ENCODE assay signal across 8 cellular contexts in the genomic region with DNA sequence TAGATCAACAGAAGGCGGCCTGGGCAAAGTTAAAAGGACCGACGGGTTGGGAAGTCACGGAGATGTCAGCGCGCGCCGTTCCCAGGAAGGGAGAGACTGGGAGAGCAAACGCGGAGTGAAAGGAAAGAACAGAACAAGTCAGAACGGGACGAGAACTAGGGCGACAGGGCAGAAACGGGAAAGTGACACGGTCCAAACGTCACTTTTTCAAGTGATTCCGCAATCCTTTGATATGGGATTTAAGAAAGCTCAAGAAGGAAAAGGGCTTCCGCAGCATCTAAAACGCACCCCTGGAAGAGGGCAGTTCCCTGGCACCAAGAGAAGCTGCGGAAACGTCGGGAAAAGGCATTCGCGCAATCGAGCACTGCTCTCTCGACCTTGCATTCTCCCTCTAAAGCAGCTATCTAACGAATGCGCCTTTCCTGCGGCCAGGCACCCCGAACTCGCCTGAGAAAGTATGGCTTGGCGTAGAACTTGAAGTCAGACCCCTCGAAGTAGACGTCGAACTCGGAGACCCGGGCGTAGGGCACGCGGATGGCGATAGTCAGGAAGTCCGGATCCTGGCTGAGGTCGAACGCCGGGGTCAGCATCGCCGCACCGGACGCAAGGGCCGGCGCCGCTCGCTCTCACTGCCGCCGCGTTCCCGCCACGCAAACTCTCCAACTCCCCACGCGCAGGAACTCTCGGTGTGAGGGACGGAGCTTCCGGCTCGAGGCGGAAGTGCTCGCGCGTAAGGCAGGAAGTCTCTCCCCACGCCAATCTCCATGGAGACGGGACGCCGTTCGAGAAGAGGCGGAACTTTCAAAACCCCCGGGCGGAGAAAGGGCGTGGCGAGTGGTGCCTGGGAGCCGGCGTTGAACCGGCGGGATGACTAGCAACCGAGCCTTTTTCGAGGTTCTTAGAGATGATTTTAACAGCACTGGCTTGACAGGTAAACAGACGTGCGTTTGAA. TPM values are rescaled to one million over a fixed set of nuclear protein-coding genes. Genes with fewer than 3 reads are reported as not detected.
A peak's percentile ranks its signal among the peaks of the same experiment; 100 is the strongest.
DNase-seq lines count a peak whose midpoint lies in the region; ATAC-seq and TF ChIP-seq lines count a peak whose summit lies in the region.

A gene (minus strand): TSS at position 695 of the 952 bp plus-strand sequence. CDS start 105 bp downstream, at position 590.

- POLR2A ChIA-PET in RWPE1 (lab: Yijun Ruan, JAX; ENCODE audit: low non-redundant PET): interaction anchor here (0.6 kb wide), 1 partner anchor 509 kb away, joined by 3 read pairs; no protein-coding TSS in a partner anchor
- POLR2A ChIA-PET in naive thymus-derived CD4-positive, alpha-beta T cell (lab: Charles Lee): interaction anchor here (0.6 to 1.5 kb wide), 4 partner anchors 27 to 1120 kb away, joined by 3 read pairs; no protein-coding TSS in a partner anchor

- H3K36me3 ChIP-seq in GM23248 (ENCODE audit: low read depth): peaks cover 4% of the 10 kb centered on the region; the same call in 1 of the 2 replicates
- H3K36me3 ChIP-seq in Karpas-422 (ENCODE audit: insufficient read depth, low read length): peaks cover 4% of the 10 kb centered on the region; the same call in 1 of the 2 replicates
- H3K36me3 ChIP-seq in naive thymus-derived CD4-positive, alpha-beta T cell (ENCODE audit: control insufficient read depth in 2 of 3, insufficient read depth in 3 of 3, low read length in 3 of 3): peaks cover 0 to 10% (median 0%) of the 10 kb centered on the region in 3 experiments

- in situ Hi-C loops in GM23248 (cut with MboI): no loop called here

- peak within 1 kb of the TSS; percentile 93 to 100 (median 98) for H3K4me3 Mint-ChIP-seq in naive thymus-derived CD4-positive, alpha-beta T cell
- peak within 1 kb of the TSS; percentile 92 for H3K4me3 Mint-ChIP-seq in stimulated activated memory B cell treated with anti-CD40 and anti-IgM and Interleukin-4, amounts not matched to agents 10 μg/mL and 1 μg/mL and 100 μg/mL, for 72 hours

- no peak for TF ChIP-seq CTCF in RWPE1 (conservative IDR thresholded peaks at IDR 0.05; ENCODE audit: low read depth)
- no peak for TF ChIP-seq CTCF in fibroblast of mammary gland (conservative IDR thresholded peaks at IDR 0.05; ENCODE audit: control insufficient read depth, insufficient read depth, low read depth, low read length)

- peaks cover 38% of the 10 kb centered on the region for H3K4me1 ChIP-seq in GM23248 (ENCODE audit: insufficient read depth)
- peaks cover 42% of the 10 kb centered on the region for H3K4me1 ChIP-seq in Karpas-422 (ENCODE audit: low read length)
- H3K4me1 ChIP-seq in naive thymus-derived CD4-positive, alpha-beta T cell (ENCODE audit: control insufficient read depth in 2 of 2, insufficient read depth in 2 of 2, low read length in 2 of 2): peaks cover 14 to 16% of the 10 kb centered on the region in 2 donors

- H3K36me3 Mint-ChIP-seq in naive thymus-derived CD4-positive, alpha-beta T cell: peaks cover 0 to 10% (median 3%) of the 10 kb centered on the region in 5 donors
- H3K36me3 Mint-ChIP-seq in stimulated activated memory B cell treated with anti-CD40 and anti-IgM and Interleukin-4, amounts not matched to agents 10 μg/mL and 1 μg/mL and 100 μg/mL, for 72 hours: peaks cover 14% of the 10 kb centered on the region

- H3K9me2 ChIP-seq in GM23248 (ENCODE audit: insufficient read depth): no peaks in the 10 kb centered on the region
- no peaks in the 10 kb centered on the region for H3K9me2 ChIP-seq in Karpas-422 (replicated peaks; ENCODE audit: insufficient read depth, low read length)

- H3K79me2 ChIP-seq in GM23248 (ENCODE audit: insufficient read depth): peaks cover 47% of the 10 kb centered on the region
- peaks cover 51% of the 10 kb centered on the region for H3K79me2 ChIP-seq in Karpas-422 (ENCODE audit: low read length)

- DNase-seq in EH (ENCODE audit: low read depth) (peak; percentile 96), GM23248 (peak; percentile 98), Karpas-422 (peak; percentile 98), RWPE1 (ENCODE audit: low spot score) (peak; percentile 82), fibroblast of mammary gland (ENCODE audit: low read depth) (peak; percentile 92)
- peak; percentile 87 to 90 for DNase-seq in activated T-helper 1 cell treated with anti-CD3 and anti-CD28 coated beads, Interleukin-2, amount 50 U/mL, for 16 hours (ENCODE audit: low read depth in 1 of 2, low spot score in 1 of 2)
- peak; percentile 87 to 94 (median 92) for DNase-seq in naive thymus-derived CD4-positive, alpha-beta T cell

- peak within 1 kb of the TSS; percentile 80 to 92 (median 89) for H3K27ac Mint-ChIP-seq in naive thymus-derived CD4-positive, alpha-beta T cell
- peak within 1 kb of the TSS; percentile 74 for H3K27ac Mint-ChIP-seq in stimulated activated memory B cell treated with anti-CD40 and anti-IgM and Interleukin-4, amounts not matched to agents 10 μg/mL and 1 μg/mL and 100 μg/mL, for 72 hours

- H3K27me3 ChIP-seq in GM23248 (replicated peaks; ENCODE audit: insufficient read depth) (no peaks in the 10 kb centered on the region), Karpas-422 (ENCODE audit: low read length) (no peaks in the 10 kb centered on the region)
- no peaks in the 10 kb centered on the region for H3K27me3 ChIP-seq in naive thymus-derived CD4-positive, alpha-beta T cell (ENCODE audit: control insufficient read depth in 2 of 2, insufficient read depth in 2 of 2, low read length in 2 of 2)

- peaks cover 0 to 7% (median 0%) of the 10 kb centered on the region in 5 donors for H3K27me3 Mint-ChIP-seq in naive thymus-derived CD4-positive, alpha-beta T cell
- H3K27me3 Mint-ChIP-seq in stimulated activated memory B cell treated with anti-CD40 and anti-IgM and Interleukin-4, amounts not matched to agents 10 μg/mL and 1 μg/mL and 100 μg/mL, for 72 hours: no peaks in the 10 kb centered on the region

- H3K4me2 ChIP-seq in GM23248 (ENCODE audit: unreplicated experiment): peak within 1 kb of the TSS; percentile 97
- H3K4me2 ChIP-seq in Karpas-422 (ENCODE audit: low read depth, low read length, poor library complexity, severe bottlenecking): peak within 1 kb of the TSS; percentile 88

- H2AFZ ChIP-seq in GM23248 (peak within 1 kb of the TSS; percentile 93), Karpas-422 (ENCODE audit: low read length) (peak within 1 kb of the TSS; percentile 72)

- ATAC-seq in naive thymus-derived CD4-positive, alpha-beta T cell: peak; percentile 96
- peak; percentile 97 for ATAC-seq in stimulated activated memory B cell treated with anti-CD40 and anti-IgM and Interleukin-4, amounts not matched to agents 10 μg/mL and 1 μg/mL and 100 μg/mL, for 72 hours

- H3K9me3 ChIP-seq in GM23248 (ENCODE audit: low read depth): no peaks in the 10 kb centered on the region
- no peaks in the 10 kb centered on the region for H3K9me3 ChIP-seq in Karpas-422 (ENCODE audit: low read length)
- no peaks in the 10 kb centered on the region for H3K9me3 ChIP-seq in naive thymus-derived CD4-positive, alpha-beta T cell (ENCODE audit: control insufficient read depth in 2 of 3, low read length in 3 of 3)

- peak within 1 kb of the TSS; percentile 63 for H3K27ac ChIP-seq in GM23248
- H3K27ac ChIP-seq in Karpas-422 (ENCODE audit: low read length): no peak within 1 kb of the TSS
- H3K27ac ChIP-seq in RWPE1: peak within 1 kb of the TSS; percentile 90
- H3K27ac ChIP-seq in naive thymus-derived CD4-positive, alpha-beta T cell (ENCODE audit: low read depth, low read length): peak within 1 kb of the TSS; percentile 71

- CTCF ChIA-PET in RWPE1 (lab: Yijun Ruan, JAX): interaction anchor here (0.6 kb wide), 1 partner anchor 561 kb away, joined by 3 read pairs; no protein-coding TSS in a partner anchor
- CTCF ChIA-PET in naive thymus-derived CD4-positive, alpha-beta T cell (lab: Charles Lee): interaction anchor here (0.7 to 2.3 kb wide), 3 partner anchors 18 to 209 kb away, joined by 3 to 6 read pairs (median 4); no protein-coding TSS in a partner anchor

- H3K4me3 ChIP-seq in GM23248 (peak within 1 kb of the TSS; percentile 92), Karpas-422 (ENCODE audit: low read length) (peak within 1 kb of the TSS; percentile 74), fibroblast of mammary gland (ENCODE audit: control insufficient read depth, low read depth, low read length) (peak within 1 kb of the TSS; percentile 98)
- peak within 1 kb of the TSS; percentile 92 for H3K4me3 ChIP-seq in naive thymus-derived CD4-positive, alpha-beta T cell (ENCODE audit: low read length)

- H3K9ac ChIP-seq in GM23248: peak within 1 kb of the TSS; percentile 79
- H3K9ac ChIP-seq in Karpas-422 (ENCODE audit: low read length): peak within 1 kb of the TSS; percentile 76

- intact Hi-C loops in naive thymus-derived CD4-positive, alpha-beta T cell (cut with micrococcal nuclease): loop anchor here (1.0 to 5.0 kb wide), 11 partner anchors 26 to 1125 kb away; a partner anchor contains a TSS

- no peaks in the 10 kb centered on the region for H3K9me3 Mint-ChIP-seq in naive thymus-derived CD4-positive, alpha-beta T cell
- H3K9me3 Mint-ChIP-seq in stimulated activated memory B cell treated with anti-CD40 and anti-IgM and Interleukin-4, amounts not matched to agents 10 μg/mL and 1 μg/mL and 100 μg/mL, for 72 hours: no peaks in the 10 kb centered on the region

- peaks cover 34 to 67% (median 51%) of the 10 kb centered on the region in 7 donors for H3K4me1 Mint-ChIP-seq in naive thymus-derived CD4-positive, alpha-beta T cell
- peaks cover 45% of the 10 kb centered on the region for H3K4me1 Mint-ChIP-seq in stimulated activated memory B cell treated with anti-CD40 and anti-IgM and Interleukin-4, amounts not matched to agents 10 μg/mL and 1 μg/mL and 100 μg/mL, for 72 hours

- WGBS in GM23248 (ENCODE audit: low coverage in 1 of 2, low lambda C conversion rate in 2 of 2, missing lambda C conversion rate in 2 of 2), 2 experiments: 1 to 2% methylated on average over 83 to 84 of the region's 86 CpGs

- H4K20me1 ChIP-seq in GM23248 (ENCODE audit: insufficient read depth) (peaks cover 5% of the 10 kb centered on the region; the same call in 1 of the 2 replicates), Karpas-422 (ENCODE audit: insufficient read depth, low read depth, low read length) (no peaks in the 10 kb centered on the region)

- H3F3A ChIP-seq in GM23248 (ENCODE audit: insufficient read depth): no peaks in the 10 kb centered on the region

RNA-seq across cellular contexts. Expression of the gene that starts here (rescaled TPM):
- total RNA-seq in GM23248 (2014; rRNA removed; shearing (Covaris generic)): 23.3 and 23.6 TPM in 2 replicates
- polyA plus RNA-seq in GM23248 (2016; fragmentation: Nextera tagmentation; extraction: Ambion mirVana): 20.4 and 24.0 TPM in 2 replicates
- 11.5 and 22.3 TPM in 2 replicates for total RNA-seq in Karpas-422 (2014; rRNA removed; shearing (Covaris generic); ENCODE audit: low replicate concordance)
- total RNA-seq in naive thymus-derived CD4-positive, alpha-beta T cell: 10 to 100 TPM; 14.1 to 34.3 (median 24.5) TPM
- 10 to 100 TPM; 20.3 to 28.6 TPM for polyA plus RNA-seq in naive thymus-derived CD4-positive, alpha-beta T cell
